In genomic region chr15:72782993-72783562, GRCh38 we compare ENCODE assay signal across 8 cellular contexts. TPM values are rescaled to one million over a fixed set of nuclear protein-coding genes. Genes with fewer than 3 reads are reported as not detected.
DNase-seq lines count a peak whose midpoint lies in the region; ATAC-seq and TF ChIP-seq lines count a peak whose summit lies in the region.

No MANE protein-coding gene starts in this region.

- peaks cover 38% of the 10 kb centered on the region for H3K36me3 Mint-ChIP-seq in activated CD4-positive, alpha-beta T cell treated with anti-CD3 and anti-CD28 coated beads for 36 hours (ENCODE audit: low read depth)
- H3K36me3 Mint-ChIP-seq in neural progenitor cell: no peaks in the 10 kb centered on the region

- TF ChIP-seq CTCF in GM12864 (IDR thresholded peaks at IDR 0.05; ENCODE audit: low read depth, low read length, missing control alignments) (no peak), fibroblast of pulmonary artery (IDR thresholded peaks at IDR 0.05; ENCODE audit: low read length, missing control alignments) (no peak), neural progenitor cell (IDR thresholded peaks at IDR 0.05) (no peak)

- peak overlapping the region; percentile 99 for H3K27ac Mint-ChIP-seq in activated CD4-positive, alpha-beta T cell treated with anti-CD3 and anti-CD28 coated beads for 36 hours
- peak overlapping the region; percentile 35 for H3K27ac Mint-ChIP-seq in neural progenitor cell

- peak overlapping the region; percentile 91 for H3K9ac ChIP-seq in neural progenitor cell

- intact Hi-C loops in activated CD4-positive, alpha-beta T cell treated with anti-CD3 and anti-CD28 coated beads for 36 hours (cut with DNase I, micrococcal nuclease): loop anchor here (1.0 to 10.0 kb wide), 17 partner anchors 12 to 1212 kb away; partner anchors contain the start of genes ARIH1 (in 1 of the 2), BBS4 (in 1 of the 2), HEXA (in 1 of the 2) and HIGD2B (in 1 of the 2)

- H2AFZ ChIP-seq in neural progenitor cell (replicated peaks): peak overlapping the region; percentile 80

- peaks cover 4% of the 10 kb centered on the region for H4K20me1 ChIP-seq in neural progenitor cell (ENCODE audit: low read depth)

- H3K4me2 ChIP-seq in neural progenitor cell: peak overlapping the region; percentile 99

- no peaks in the 10 kb centered on the region for H3K27me3 Mint-ChIP-seq in activated CD4-positive, alpha-beta T cell treated with anti-CD3 and anti-CD28 coated beads for 36 hours
- H3K27me3 Mint-ChIP-seq in neural progenitor cell (ENCODE audit: insufficient read depth, low read depth): no peaks in the 10 kb centered on the region

- H3K27ac ChIP-seq in KOPT-K1 (ENCODE audit: low read depth, low read length, poor library complexity, severe bottlenecking) (peak overlapping the region; percentile 68), neural progenitor cell (peak overlapping the region; percentile 64)

- H3K4me1 Mint-ChIP-seq in activated CD4-positive, alpha-beta T cell treated with anti-CD3 and anti-CD28 coated beads for 36 hours: peaks cover 65% of the 10 kb centered on the region
- H3K4me1 Mint-ChIP-seq in neural progenitor cell: peaks cover 24% of the 10 kb centered on the region

- CTCF ChIA-PET in activated CD4-positive, alpha-beta T cell treated with anti-CD3 and anti-CD28 coated beads for 36 hours (lab: Charles Lee): interaction anchor here (1.5 kb wide), 1 partner anchor 27 kb away, joined by 3 read pairs; no protein-coding TSS in a partner anchor

- peak overlapping the region; percentile 97 for H3K4me3 Mint-ChIP-seq in activated CD4-positive, alpha-beta T cell treated with anti-CD3 and anti-CD28 coated beads for 36 hours
- H3K4me3 Mint-ChIP-seq in neural progenitor cell: peak overlapping the region; percentile 93

- peak overlapping the region; percentile 83 for H3K4me3 ChIP-seq in GM12864 (ENCODE audit: low read depth, low read length)
- peak overlapping the region; percentile 69 for H3K4me3 ChIP-seq in fibroblast of pulmonary artery (replicated peaks; ENCODE audit: low read depth, low read length)
- peak overlapping the region; percentile 87 for H3K4me3 ChIP-seq in neural progenitor cell

- H3K36me3 ChIP-seq in KOPT-K1 (ENCODE audit: insufficient read depth, low read length): peaks cover 37% of the 10 kb centered on the region
- no peaks in the 10 kb centered on the region for H3K36me3 ChIP-seq in neural progenitor cell

- peaks cover 8% of the 10 kb centered on the region for H3F3A ChIP-seq in neural progenitor cell (ENCODE audit: low read depth)

- H3K9me3 Mint-ChIP-seq in activated CD4-positive, alpha-beta T cell treated with anti-CD3 and anti-CD28 coated beads for 36 hours (ENCODE audit: low read depth): no peaks in the 10 kb centered on the region
- H3K9me3 Mint-ChIP-seq in neural progenitor cell: no peaks in the 10 kb centered on the region

- peaks cover 53% of the 10 kb centered on the region for H3K79me2 ChIP-seq in neural progenitor cell (ENCODE audit: low read depth)

- no peaks in the 10 kb centered on the region for H3K27me3 ChIP-seq in neural progenitor cell

- DNase-seq in GM12864 (ENCODE audit: low read depth) (peak; percentile 80), fibroblast of pulmonary artery (ENCODE audit: low read depth) (peak; percentile 30), neural progenitor cell (ENCODE audit: low spot score) (no peak), ecto neural progenitor cell (ENCODE audit: low spot score) (no peak), HPDE6-E6E7 (ENCODE audit: extremely low spot score) (no peak)
- DNase-seq in activated CD4-positive, alpha-beta T cell treated with anti-CD3 and anti-CD28 coated beads for 36 hours: peak; percentile 57

- peaks cover 4% of the 10 kb centered on the region for H3K4me1 ChIP-seq in neural progenitor cell

- peak; percentile 24 for ATAC-seq in GM21786 (IDR thresholded peaks at IDR 0.05; ENCODE audit: unreplicated experiment)
- peak; percentile 22 for ATAC-seq in activated CD4-positive, alpha-beta T cell treated with anti-CD3 and anti-CD28 coated beads for 36 hours

- POLR2A ChIA-PET in activated CD4-positive, alpha-beta T cell treated with anti-CD3 and anti-CD28 coated beads for 36 hours (lab: Charles Lee): interaction anchor here (0.6 kb wide), 2 partner anchors 291 to 552 kb away, joined by 3 to 6 read pairs; partner anchors contain the start of gene PKM

- H3K9me3 ChIP-seq in KOPT-K1 (ENCODE audit: insufficient read depth, low read length, poor library complexity, severe bottlenecking) (no peaks in the 10 kb centered on the region), neural progenitor cell (ENCODE audit: low read depth) (no peaks in the 10 kb centered on the region)

RNA-seq across cellular contexts. Expression of gene ADPGK, which starts 0.5 kb away (rescaled TPM):
- total RNA-seq in activated CD4-positive, alpha-beta T cell treated with anti-CD3 and anti-CD28 coated beads for 36 hours: 10 to 100 TPM; 58.0 to 70.8 TPM
- total RNA-seq in neural progenitor cell (ENCODE audit: low replicate concordance): 40.9 and 43.8 TPM in 2 replicates

Comparison
In these comparisons a context has a peak if more than half of its experiments do, and no peak if none do; other contexts are left out.
1. DNase-seq: peak in GM12864 (single experiment), activated CD4-positive, alpha-beta T cell treated with anti-CD3 and anti-CD28 coated beads for 36 hours (single experiment) and fibroblast of pulmonary artery (single experiment); none in neural progenitor cell (single experiment), ecto neural progenitor cell (single experiment) and HPDE6-E6E7 (single experiment).
2. Peak in every context shown above with its lines, with median percentiles within 50 percentile points of each other: H3K4me3 ChIP-seq.